In the genomic region with DNA sequence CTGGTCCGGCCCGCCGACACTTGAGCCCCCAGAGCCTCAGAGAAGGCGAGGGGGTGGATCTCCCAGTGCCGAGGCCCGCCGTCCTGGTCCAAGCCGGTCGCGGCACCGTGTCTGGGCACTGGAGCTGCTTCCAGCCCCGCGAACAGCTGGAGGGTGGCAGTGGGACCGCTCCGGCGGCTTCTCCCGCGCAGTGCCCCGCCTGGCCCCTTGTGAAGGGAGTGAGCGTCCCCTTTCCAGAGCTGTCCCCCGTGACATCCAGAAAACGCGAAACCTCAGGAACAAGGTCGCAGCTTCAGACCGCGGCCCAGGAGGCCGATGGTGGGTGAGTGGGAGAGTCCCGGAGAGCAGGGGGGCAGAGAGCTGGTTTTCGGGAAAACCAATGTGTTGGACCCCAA, we compare ENCODE assay signal across 8 cellular contexts. TPM values are rescaled to one million over a fixed set of nuclear protein-coding genes. Genes with fewer than 3 reads are reported as not detected.
DNase-seq lines count a peak whose midpoint lies in the region; ATAC-seq lines count a peak whose summit lies in the region.

No MANE protein-coding gene starts in this region.

- peak in 1 of 2 donors; percentile 3 for ATAC-seq in right cardiac atrium
- ATAC-seq in stimulated activated memory B cell treated with anti-CD40 and anti-IgM and Interleukin-4, amounts not matched to agents 10 μg/mL and 1 μg/mL and 100 μg/mL, for 72 hours = peak; percentile 13
- ATAC-seq in HG03108 (IDR thresholded peaks at IDR 0.05; ENCODE audit: unreplicated experiment) = no peak
- ATAC-seq in GM19463 (IDR thresholded peaks at IDR 0.05; ENCODE audit: unreplicated experiment) = no peak
- ATAC-seq in GM21576 (IDR thresholded peaks at IDR 0.05; ENCODE audit: unreplicated experiment) = no peak

- WGBS in right cardiac atrium = 3% methylated on average over 29 of the region's 29 CpGs

- H3K9me3 Mint-ChIP-seq in T-helper 2 cell treated with Interferon-gamma antibody and Interleukin-4, amounts not matched to agents 5 μg/mL and 100 μg/mL, for 36 hours = no peaks in the 10 kb centered on the region
- H3K9me3 Mint-ChIP-seq in stimulated activated memory B cell treated with anti-CD40 and anti-IgM and Interleukin-4, amounts not matched to agents 10 μg/mL and 1 μg/mL and 100 μg/mL, for 72 hours = no peaks in the 10 kb centered on the region

- intact Hi-C loops in right cardiac atrium (cut with DNase I) = no loop called here

- H3K9ac ChIP-seq in NT2/D1 (ENCODE audit: insufficient read length, low read depth) = peak overlapping the region; percentile 50

- H3K4me3 ChIP-seq in NT2/D1 (ENCODE audit: insufficient read length, low read depth) (peak overlapping the region; percentile 46), right cardiac atrium (ENCODE audit: low read length) (peak overlapping the region; percentile 54)

- peaks cover 8% of the 10 kb centered on the region for H3K4me1 Mint-ChIP-seq in T-helper 2 cell treated with Interferon-gamma antibody and Interleukin-4, amounts not matched to agents 5 μg/mL and 100 μg/mL, for 36 hours (ENCODE audit: low read depth)
- peaks cover 36% of the 10 kb centered on the region for H3K4me1 Mint-ChIP-seq in stimulated activated memory B cell treated with anti-CD40 and anti-IgM and Interleukin-4, amounts not matched to agents 10 μg/mL and 1 μg/mL and 100 μg/mL, for 72 hours

- no peak overlapping the region for H3K27ac ChIP-seq in right cardiac atrium (ENCODE audit: low read length)

- no peaks in the 10 kb centered on the region for H3K36me3 ChIP-seq in NT2/D1 (ENCODE audit: insufficient read depth, insufficient read length, low read length)

- H3K9me3 ChIP-seq in NT2/D1 (ENCODE audit: insufficient read depth, low read length) (no peaks in the 10 kb centered on the region), right cardiac atrium (ENCODE audit: control insufficient read depth, low read length) (no peaks in the 10 kb centered on the region)

- peak overlapping the region; percentile 48 for H3K4me3 Mint-ChIP-seq in T-helper 2 cell treated with Interferon-gamma antibody and Interleukin-4, amounts not matched to agents 5 μg/mL and 100 μg/mL, for 36 hours
- peak overlapping the region; percentile 79 for H3K4me3 Mint-ChIP-seq in stimulated activated memory B cell treated with anti-CD40 and anti-IgM and Interleukin-4, amounts not matched to agents 10 μg/mL and 1 μg/mL and 100 μg/mL, for 72 hours

- H3K36me3 Mint-ChIP-seq in T-helper 2 cell treated with Interferon-gamma antibody and Interleukin-4, amounts not matched to agents 5 μg/mL and 100 μg/mL, for 36 hours (ENCODE audit: low read depth) = no peaks in the 10 kb centered on the region
- no peaks in the 10 kb centered on the region for H3K36me3 Mint-ChIP-seq in stimulated activated memory B cell treated with anti-CD40 and anti-IgM and Interleukin-4, amounts not matched to agents 10 μg/mL and 1 μg/mL and 100 μg/mL, for 72 hours

- peaks cover 96% of the 10 kb centered on the region for H3K27me3 ChIP-seq in NT2/D1 (ENCODE audit: insufficient read depth, insufficient read length)
- H3K27me3 ChIP-seq in right cardiac atrium (ENCODE audit: control insufficient read depth, insufficient read depth) = peaks cover 4% of the 10 kb centered on the region

- peaks cover 78% of the 10 kb centered on the region for H3K27me3 Mint-ChIP-seq in T-helper 2 cell treated with Interferon-gamma antibody and Interleukin-4, amounts not matched to agents 5 μg/mL and 100 μg/mL, for 36 hours (ENCODE audit: low read depth)
- peaks cover 88% of the 10 kb centered on the region for H3K27me3 Mint-ChIP-seq in stimulated activated memory B cell treated with anti-CD40 and anti-IgM and Interleukin-4, amounts not matched to agents 10 μg/mL and 1 μg/mL and 100 μg/mL, for 72 hours

- no peak overlapping the region for H3K27ac Mint-ChIP-seq in T-helper 2 cell treated with Interferon-gamma antibody and Interleukin-4, amounts not matched to agents 5 μg/mL and 100 μg/mL, for 36 hours
- H3K27ac Mint-ChIP-seq in stimulated activated memory B cell treated with anti-CD40 and anti-IgM and Interleukin-4, amounts not matched to agents 10 μg/mL and 1 μg/mL and 100 μg/mL, for 72 hours = peak overlapping the region; percentile 84

- DNase-seq in T-helper 2 cell treated with Interferon-gamma antibody and Interleukin-4, amounts not matched to agents 5 μg/mL and 100 μg/mL, for 36 hours (ENCODE audit: low spot score) = no peak
- DNase-seq in T-helper 2 cell (no peak), NT2/D1 (ENCODE audit: low read depth, low spot score) (no peak), right cardiac atrium (no peak)

- peaks cover 4% of the 10 kb centered on the region for H3K4me1 ChIP-seq in NT2/D1 (ENCODE audit: insufficient read depth, insufficient read length)
- H3K4me1 ChIP-seq in right cardiac atrium (ENCODE audit: control insufficient read depth, insufficient read depth, low read length) = peaks cover 6% of the 10 kb centered on the region

RNA-seq across cellular contexts. Expression of a gene that starts 0.6 kb away (rescaled TPM):
- not detected for total RNA-seq in right cardiac atrium
- polyA plus RNA-seq in right cardiac atrium = 0.18 TPM

RNA-seq across cellular contexts. Expression of a gene that starts 29.5 kb away (rescaled TPM):
- 10 to 100 TPM; 35.9 to 56.3 (median 44.3) TPM for total RNA-seq in right cardiac atrium
- 50.3 TPM for polyA plus RNA-seq in right cardiac atrium
